Comparison of ENCODE assay signal across 16 cellular contexts in genomic region chr3:178480274-178480673, GRCh38. TPM values are rescaled to one million over a fixed set of nuclear protein-coding genes. Genes with fewer than 3 reads are reported as not detected.
DNase-seq lines count a peak whose midpoint lies in the region; ATAC-seq and TF ChIP-seq lines count a peak whose summit lies in the region.
"Had no signal": no experiment of that assay in that cellular context is flagged by ENCODE, and none has a peak within 500 bp of the region (broad histone marks: within the 10 kb centered on the region; RNA-seq: fewer than 3 reads in every experiment).

No MANE protein-coding gene starts in this region.

- H3K4me2 ChIP-seq in mammary epithelial cell (ENCODE audit: insufficient read depth, low read depth, low read length): no peak overlapping the region

- ATAC-seq in GM18907 (IDR thresholded peaks at IDR 0.05; ENCODE audit: unreplicated experiment): peak; percentile 9
- peak; percentile 6 for ATAC-seq in GM21423 (IDR thresholded peaks at IDR 0.05; ENCODE audit: unreplicated experiment)
- peak; percentile 5 for ATAC-seq in HG02973 (IDR thresholded peaks at IDR 0.05; ENCODE audit: unreplicated experiment)
- peak; percentile 9 for ATAC-seq in HG03571 (IDR thresholded peaks at IDR 0.05; ENCODE audit: unreplicated experiment)
- ATAC-seq in HG02970 (IDR thresholded peaks at IDR 0.05; ENCODE audit: low FRiP score, unreplicated experiment): no peak

- no peaks in the 10 kb centered on the region for H3K27me3 ChIP-seq in prostate gland (replicated peaks; ENCODE audit: insufficient read depth)
- H3K27me3 ChIP-seq in mammary epithelial cell (ENCODE audit: insufficient read depth, low read length): no peaks in the 10 kb centered on the region
- H3K27me3 ChIP-seq: tibial nerve had no signal

- CTCF ChIA-PET in mammary epithelial cell (lab: Charles Lee; ENCODE audit: low non-redundant PET): no interaction called here

- H4K20me1 ChIP-seq in mammary epithelial cell (ENCODE audit: insufficient read depth, low read length): no peaks in the 10 kb centered on the region

- in situ Hi-C loops in mammary epithelial cell (cut with MboI; ENCODE audit: low sequenced_read_pairs in 2 of 2): no loop called here

- H3K4me3 ChIP-seq in prostate gland (no peak overlapping the region), mammary epithelial cell (replicated peaks in 1 of 3; ENCODE audit: insufficient read depth in 1 of 3, low read depth in 2 of 3, low read length in 3 of 3) (no peak overlapping the region)
- H3K4me3 ChIP-seq: lung, tibial nerve had no signal

- dilution Hi-C loops in mammary epithelial cell (cut with HindIII; ENCODE audit: low sequenced_read_pairs): no loop called here

- 77% methylated on average over 5 of the region's 5 CpGs for WGBS in prostate gland
- WGBS in mammary epithelial cell (ENCODE audit: low coverage, missing lambda C conversion rate): 96% methylated on average over 4 of the region's 5 CpGs

- TF ChIP-seq CTCF in prostate gland (IDR thresholded peaks at IDR 0.05) (no peak), mammary epithelial cell (conservative IDR thresholded peaks at IDR 0.05 in 1 of 2, IDR thresholded peaks at IDR 0.05 in 1 of 2; ENCODE audit: extremely low read depth in 1 of 2, insufficient read depth in 1 of 2, low read depth in 1 of 2, low read length in 2 of 2) (no peak)

- DNase-seq in prostate gland (ENCODE audit: low spot score) (no peak), H4 (ENCODE audit: low spot score) (no peak), mammary epithelial cell (no peak)
- DNase-seq: activated CD4-positive, alpha-beta T cell treated with anti-CD3 and anti-CD28 coated beads, Interleukin-2, amount 50 U/mL, for 4 hours; AML-193; NCI-H1048; NCI-H345 had no signal

- no peaks in the 10 kb centered on the region for H3K79me2 ChIP-seq in mammary epithelial cell (ENCODE audit: insufficient read depth, low read length)

- TF ChIP-seq POLR2A in prostate gland (IDR thresholded peaks at IDR 0.05): no peak

- no peak overlapping the region for H3K9ac ChIP-seq in mammary epithelial cell (ENCODE audit: insufficient read depth, low read length)

- no TSS peak for BruUV-seq in mammary epithelial cell (replicated peaks; lab: Mats Ljungman, UMichigan)

- no peaks in the 10 kb centered on the region for H3K9me3 ChIP-seq in prostate gland
- H3K9me3 ChIP-seq in mammary epithelial cell (replicated peaks; ENCODE audit: insufficient read depth, low read length): no peaks in the 10 kb centered on the region
- H3K9me3 ChIP-seq: tibial nerve had no signal

- no peaks in the 10 kb centered on the region for H3K36me3 ChIP-seq in prostate gland
- H3K36me3 ChIP-seq in mammary epithelial cell (ENCODE audit: insufficient read depth, low read length): no peaks in the 10 kb centered on the region
- H3K36me3 ChIP-seq: tibial nerve had no signal

- H2AFZ ChIP-seq in mammary epithelial cell (ENCODE audit: low read depth, low read length): no peak overlapping the region

- intact Hi-C loops in prostate gland (cut with DNase I): no loop called here
- intact Hi-C loops in mammary epithelial cell (cut with micrococcal nuclease): no loop called here

- H3K4me1 ChIP-seq in prostate gland (replicated peaks) (no peaks in the 10 kb centered on the region), mammary epithelial cell (ENCODE audit: insufficient read depth, low read length) (no peaks in the 10 kb centered on the region)
- H3K4me1 ChIP-seq: tibial nerve had no signal

- H3K27ac ChIP-seq in prostate gland (no peak overlapping the region), mammary epithelial cell (ENCODE audit: insufficient read depth, low read depth, low read length) (no peak overlapping the region)
- H3K27ac ChIP-seq: tibial nerve had no signal

RNA-seq across cellular contexts. Expression of gene KCNMB2, which starts 56.0 kb away (rescaled TPM):
- total RNA-seq in prostate gland (under 1 TPM in 1 of 2 donors, not detected in 1; 0.68 TPM), mammary epithelial cell (not detected)
- not detected in 2 replicates for total RNA-seq in H4 (2014; rRNA removed; shearing (Covaris generic))
- polyA plus RNA-seq in mammary epithelial cell: not detected
- polyA minus RNA-seq in mammary epithelial cell: not detected
- total RNA-seq: SK-MEL-5, tibial nerve had no signal
- polyA plus RNA-seq: IgD-negative memory B cell had no signal
